In genomic region chr11:65415499-65416340, GRCh38 we compare ENCODE assay signal across 8 cellular contexts. TPM values are rescaled to one million over a fixed set of nuclear protein-coding genes. Genes with fewer than 3 reads are reported as not detected.
DNase-seq lines count a peak whose midpoint lies in the region; ATAC-seq and TF ChIP-seq lines count a peak whose summit lies in the region.

No MANE protein-coding gene starts in this region.

- H2AFZ ChIP-seq in OCI-LY7 (ENCODE audit: low read length), result peak overlapping the region; percentile 18; the same call in 1 of the 2 replicates

- TF ChIP-seq CTCF in CD4-positive, alpha-beta T cell (IDR thresholded peaks at IDR 0.05), result no peak
- TF ChIP-seq CTCF in OCI-LY7 (conservative IDR thresholded peaks at IDR 0.05; ENCODE audit: low read length), result no peak
- TF ChIP-seq CTCF in endodermal cell (conservative IDR thresholded peaks at IDR 0.05), result no peak
- no peak for TF ChIP-seq CTCF in neutrophil (IDR thresholded peaks at IDR 0.05)

- CTCF ChIA-PET in CD4-positive, alpha-beta T cell (lab: Charles Lee), result interaction anchor here (0.5 to 7.2 kb wide), 18 partner anchors 10 to 105 kb away, joined by 3 to 82 read pairs (median 7); partner anchors contain the start of genes FRMD8, MALAT1 and SLC25A45
- CTCF ChIA-PET in OCI-LY7 (lab: Charles Lee; ENCODE audit: unreplicated experiment), result interaction anchor here (0.6 to 1.3 kb wide), 7 partner anchors 9 to 224 kb away, joined by 3 to 5 read pairs (median 3); no protein-coding TSS in a partner anchor

- H3K27me3 Mint-ChIP-seq in CD4-positive, alpha-beta T cell, result no peaks in the 10 kb centered on the region
- H3K27me3 Mint-ChIP-seq in endodermal cell (ENCODE audit: insufficient read depth), result no peaks in the 10 kb centered on the region

- H3K4me1 Mint-ChIP-seq in CD4-positive, alpha-beta T cell (ENCODE audit: low read depth), result peaks cover 46% of the 10 kb centered on the region
- peaks cover 45% of the 10 kb centered on the region for H3K4me1 Mint-ChIP-seq in endodermal cell

- DNase-seq in CD4-positive, alpha-beta T cell, result no peak
- no peak for DNase-seq in OCI-LY7 (ENCODE audit: low spot score)
- DNase-seq in endodermal cell, result peak; percentile 54
- no peak for DNase-seq in iPS-NIHi11 (ENCODE audit: low spot score)
- no peak for DNase-seq in NCI-H226
- no peak for DNase-seq in kidney tubule cell (ENCODE audit: low spot score)

- H3K27ac ChIP-seq in CD4-positive, alpha-beta T cell (ENCODE audit: low read depth, low read length), result peak overlapping the region; percentile 99
- H3K27ac ChIP-seq in OCI-LY7 (ENCODE audit: low read depth, low read length, poor library complexity, severe bottlenecking) (no peak overlapping the region), endodermal cell (ENCODE audit: low read depth, low read length) (no peak overlapping the region), neutrophil (peak overlapping the region; percentile 97)

- WGBS in endodermal cell (ENCODE audit: insufficient coverage in 1 of 2, insufficient read length in 1 of 2), 2 experiments, result 87 to 89% methylated on average over 10 to 11 of the region's 11 CpGs

- no peaks in the 10 kb centered on the region for H3K9me3 Mint-ChIP-seq in CD4-positive, alpha-beta T cell
- H3K9me3 Mint-ChIP-seq in endodermal cell, result no peaks in the 10 kb centered on the region

- H3K4me1 ChIP-seq in OCI-LY7 (ENCODE audit: insufficient read depth, low read length, poor library complexity, severe bottlenecking) (peaks cover 61% of the 10 kb centered on the region), endodermal cell (ENCODE audit: control insufficient read depth, insufficient read depth, low read length) (peaks cover 17% of the 10 kb centered on the region), neutrophil (ENCODE audit: control insufficient read depth in 1 of 2, insufficient read depth in 1 of 2, low read depth in 1 of 2, low read length in 1 of 2) (peaks cover 38 to 51% of the 10 kb centered on the region in 2 experiments)

- H3K4me2 ChIP-seq in OCI-LY7 (ENCODE audit: low read length), result peak overlapping the region; percentile 91

- H3K4me3 Mint-ChIP-seq in CD4-positive, alpha-beta T cell, result peak overlapping the region; percentile 71
- H3K4me3 Mint-ChIP-seq in endodermal cell, result peak overlapping the region; percentile 33

- H3K27ac Mint-ChIP-seq in CD4-positive, alpha-beta T cell, result peak overlapping the region; percentile 96
- peak overlapping the region; percentile 27 for H3K27ac Mint-ChIP-seq in endodermal cell

- no peaks in the 10 kb centered on the region for H3K9me3 ChIP-seq in CD4-positive, alpha-beta T cell (ENCODE audit: control insufficient read depth, low read length)
- no peaks in the 10 kb centered on the region for H3K9me3 ChIP-seq in OCI-LY7 (ENCODE audit: low read length)
- no peaks in the 10 kb centered on the region for H3K9me3 ChIP-seq in endodermal cell (ENCODE audit: control insufficient read depth, low read length)
- no peaks in the 10 kb centered on the region for H3K9me3 ChIP-seq in neutrophil

- H3K9ac ChIP-seq in endodermal cell (ENCODE audit: extremely low read depth, low read length, poor library complexity, severe bottlenecking), result peak overlapping the region; percentile 25

- no peak for ATAC-seq in CD4-positive, alpha-beta T cell (ENCODE audit: poor library complexity)
- no peak for ATAC-seq in HG02885 (IDR thresholded peaks at IDR 0.05; ENCODE audit: poor library complexity, unreplicated experiment)

- H3K27me3 ChIP-seq in CD4-positive, alpha-beta T cell (ENCODE audit: control insufficient read depth, insufficient read depth, low read length), result no peaks in the 10 kb centered on the region
- H3K27me3 ChIP-seq in endodermal cell (ENCODE audit: control insufficient read depth, insufficient read depth, low read length, poor library complexity, severe bottlenecking), result no peaks in the 10 kb centered on the region
- H3K27me3 ChIP-seq in neutrophil, result no peaks in the 10 kb centered on the region

- intact Hi-C loops in CD4-positive, alpha-beta T cell (cut with DNase I, micrococcal nuclease), result loop anchor here (1.0 to 5.0 kb wide), 6 partner anchors 18 to 95 kb away; partner anchors contain the start of gene SLC25A45 (in 1 of the 2)
- intact Hi-C loops in OCI-LY7 (cut with micrococcal nuclease; ENCODE audit: unreplicated experiment), result loop anchor here (1.0 to 5.0 kb wide), 6 partner anchors 18 to 95 kb away; partner anchors contain the start of gene SLC25A45

- no peaks in the 10 kb centered on the region for H3K9me2 ChIP-seq in OCI-LY7 (ENCODE audit: insufficient read depth, low read length)

- H3K4me3 ChIP-seq in OCI-LY7 (ENCODE audit: low read depth, low read length, poor library complexity, severe bottlenecking) (peak overlapping the region; percentile 73), endodermal cell (ENCODE audit: low read length) (peak overlapping the region; percentile 72), neutrophil (ENCODE audit: low read depth in 1 of 2, low read length in 1 of 2) (peak overlapping the region; percentile 93 to 95)

- POLR2A ChIA-PET in CD4-positive, alpha-beta T cell (lab: Charles Lee), result interaction anchor here (0.7 to 20.7 kb wide), 13 partner anchors 11 to 155 kb away, joined by 3 to 3042 read pairs (median 12); partner anchors contain the start of genes FRMD8, MALAT1, SLC25A45 and ZNRD2
- POLR2A ChIA-PET in OCI-LY7 (lab: Charles Lee), result interaction anchor here (0.7 to 11.5 kb wide), 10 partner anchors 9 to 136 kb away, joined by 3 to 237 read pairs (median 4); partner anchors contain the start of gene MALAT1

- peaks cover 25% of the 10 kb centered on the region; the same call in 1 of the 2 replicates for H3K79me2 ChIP-seq in OCI-LY7 (ENCODE audit: insufficient read depth, low read depth, low read length)

- no TSS peak for BruUV-seq in OCI-LY7 (replicated peaks; lab: Mats Ljungman, UMichigan)

- peaks cover 23% of the 10 kb centered on the region for H3K36me3 Mint-ChIP-seq in CD4-positive, alpha-beta T cell (ENCODE audit: low read depth)
- H3K36me3 Mint-ChIP-seq in endodermal cell (ENCODE audit: low read depth), result peaks cover 12% of the 10 kb centered on the region

- no peaks in the 10 kb centered on the region for H4K20me1 ChIP-seq in OCI-LY7 (ENCODE audit: insufficient read depth, low read length)

- H3K36me3 ChIP-seq in OCI-LY7 (ENCODE audit: insufficient read depth, low read length) (peaks cover 26% of the 10 kb centered on the region), endodermal cell (ENCODE audit: control insufficient read depth, insufficient read depth, low read length) (no peaks in the 10 kb centered on the region), neutrophil (peaks cover 38% of the 10 kb centered on the region)

RNA-seq across cellular contexts. Expression of gene NEAT1, which starts 6.9 kb away (rescaled TPM):
- 100 to 1,000 TPM; 221 to 223 TPM for total RNA-seq in CD4-positive, alpha-beta T cell
- 30.1 and 52.2 TPM in 2 replicates for total RNA-seq in OCI-LY7 (2014; rRNA removed; shearing (Covaris generic))
- total RNA-seq in OCI-LY7 (2022), result 390 and 440 TPM in 2 replicates
- total RNA-seq in endodermal cell, result 10 to 100 TPM; 61.3 to 85.2 TPM
- polyA plus RNA-seq in endodermal cell (2013, experiment 1 of 2), result 21.0 TPM
- 14.2 TPM for polyA plus RNA-seq in endodermal cell (2013, experiment 2 of 2)

RNA-seq across cellular contexts. Expression of gene FRMD8, which starts 29.3 kb away (rescaled TPM):
- total RNA-seq in CD4-positive, alpha-beta T cell, result 10 to 100 TPM; 19.4 to 25.3 TPM
- 36.7 and 55.8 TPM in 2 replicates for total RNA-seq in OCI-LY7 (2014; rRNA removed; shearing (Covaris generic))
- total RNA-seq in OCI-LY7 (2022), result 31.5 and 37.6 TPM in 2 replicates
- total RNA-seq in endodermal cell, result 10 to 100 TPM; 27.4 to 29.6 TPM
- polyA plus RNA-seq in endodermal cell (2013, experiment 1 of 2), result 10.8 TPM
- polyA plus RNA-seq in endodermal cell (2013, experiment 2 of 2), result 11.9 TPM

RNA-seq across cellular contexts. Expression of gene SLC25A45, which starts 33.3 kb away (rescaled TPM):
- 10 to 100 TPM; 40.0 to 40.8 TPM for total RNA-seq in CD4-positive, alpha-beta T cell
- 5.9 and 7.0 TPM in 2 replicates for total RNA-seq in OCI-LY7 (2014; rRNA removed; shearing (Covaris generic))
- 20.7 and 24.0 TPM in 2 replicates for total RNA-seq in OCI-LY7 (2022)
- 1 to 10 TPM; 3.0 to 6.3 TPM for total RNA-seq in endodermal cell
- polyA plus RNA-seq in endodermal cell (2013, experiment 1 of 2), result 0.71 TPM
- 0.50 TPM for polyA plus RNA-seq in endodermal cell (2013, experiment 2 of 2)

Comparison
In these comparisons a context has a peak if more than half of its experiments do, and no peak if none do; other contexts are left out.
1. H3K27ac ChIP-seq: peak in CD4-positive, alpha-beta T cell (single experiment) and neutrophil (single experiment); none in OCI-LY7 (single experiment) and endodermal cell (single experiment).
2. Peak in every context shown above with its lines, with median percentiles within 50 percentile points of each other: H3K4me3 ChIP-seq.